ENCODE assay signal across 31 cellular contexts in the genomic region with DNA sequence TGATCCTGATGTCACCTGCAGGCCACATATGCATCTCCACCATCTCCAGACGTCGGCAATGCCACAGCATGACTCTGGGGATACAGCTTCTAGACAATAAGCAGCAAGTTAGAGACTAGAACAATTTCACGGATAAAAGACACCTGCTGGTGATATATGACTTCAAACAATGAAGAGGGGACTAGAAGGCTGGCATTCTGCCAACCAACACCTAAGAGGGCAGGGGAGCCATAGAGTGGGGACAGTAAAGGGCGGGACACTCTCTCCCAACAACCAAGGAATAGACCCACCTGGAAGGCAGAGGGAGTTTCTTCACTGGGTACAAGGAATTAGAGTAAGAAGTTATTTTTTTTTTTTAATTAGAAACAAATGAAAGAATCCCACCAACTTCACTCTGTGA.
DNase-seq lines count a peak whose midpoint lies in the region; TF ChIP-seq lines count a peak whose summit lies in the region.
"Had no signal": no experiment of that assay in that cellular context is flagged by ENCODE, and none has a peak within 500 bp of the region (broad histone marks: within the 10 kb centered on the region; RNA-seq: fewer than 3 reads in every experiment).

No MANE protein-coding gene starts in this region.

- H3K4me3 ChIP-seq in effector memory CD4-positive, alpha-beta T cell (ENCODE audit: insufficient read depth, low read depth, low read length, poor library complexity, severe bottlenecking), result no peak overlapping the region
- H3K4me3 ChIP-seq: adrenal gland, GM12878, left ventricle myocardium inferior, SJCRH30, suprapubic skin, upper lobe of right lung had no signal

- H3K4me1 ChIP-seq in effector memory CD4-positive, alpha-beta T cell (ENCODE audit: control insufficient read depth, insufficient read depth, low read length, poor library complexity, severe bottlenecking), result no peaks in the 10 kb centered on the region
- H3K4me1 ChIP-seq: adrenal gland, left ventricle myocardium inferior, suprapubic skin, upper lobe of right lung had no signal

- DNase-seq in DMS153 treated with DMSO at 0.1 percent for 48 hours (lab: John Stamatoyannopoulos, UW; ENCODE audit: unreplicated experiment), result peak; percentile 3
- DNase-seq in DMS153 (lab: John Stamatoyannopoulos, UW), result no peak
- DNase-seq in NCI-H2029 (lab: John Stamatoyannopoulos, UW), result peak; percentile 17
- DNase-seq in NCI-H748 treated with DMSO at 0.1 percent for 48 hours (lab: John Stamatoyannopoulos, UW), result peak; percentile 72
- no peak for DNase-seq in effector memory CD4-positive, alpha-beta T cell
- no peak for DNase-seq in GF-D8 (lab: John Stamatoyannopoulos, UW)
- no peak for DNase-seq in activated effector memory CD4-positive, alpha-beta T cell treated with Interleukin-2 at 50 U/mL for 16 hours
- DNase-seq: 8988T; activated CD4-positive, alpha-beta memory T cell treated with anti-CD3 and anti-CD28 coated beads, Interleukin-2, amount 10 ng/mL, durations not matched to agents 7 days and 5 days; activated CD8-positive, alpha-beta memory T cell treated with anti-CD3 and anti-CD28 coated beads, Interleukin-2, amount 50 U/mL, for 48 hours; activated naive CD4-positive, alpha-beta T cell treated with anti-CD3 and anti-CD28 coated beads, Interleukin-2, amount 10 ng/mL, durations not matched to agents 7 days and 5 days; adrenal gland; C1 segment of cervical spinal cord; central memory CD4-positive, alpha-beta T cell; cortex of kidney; effector memory CD8-positive, alpha-beta T cell; H7; Karpas-422; left ventricle myocardium inferior; mesenchymal stem cell; NCI-H1930; NCI-H526; small intestine; stimulated activated naive CD4-positive, alpha-beta T cell; SW 1271; upper lobe of right lung had no signal

- H3K9me3 ChIP-seq in effector memory CD4-positive, alpha-beta T cell (ENCODE audit: control insufficient read depth, low read length), result no peaks in the 10 kb centered on the region
- H3K9me3 ChIP-seq: adrenal gland, left ventricle myocardium inferior, SJCRH30, suprapubic skin, upper lobe of right lung had no signal

- no peak overlapping the region for H3K27ac ChIP-seq in effector memory CD4-positive, alpha-beta T cell (ENCODE audit: insufficient read depth, low read length, poor library complexity, severe bottlenecking)
- H3K27ac ChIP-seq: adrenal gland, HL-60, left ventricle myocardium inferior, SJCRH30, suprapubic skin, upper lobe of right lung had no signal

- TF ChIP-seq EP300 in Ishikawa (IDR thresholded peaks at IDR 0.05; ENCODE audit: borderline replicate concordance), result no peak

- H3K27me3 ChIP-seq in effector memory CD4-positive, alpha-beta T cell (replicated peaks; ENCODE audit: control insufficient read depth, insufficient read depth, low read length, poor library complexity, severe bottlenecking), result no peaks in the 10 kb centered on the region
- H3K27me3 ChIP-seq: adrenal gland, SJCRH30, suprapubic skin, upper lobe of right lung had no signal

- H3K36me3 ChIP-seq in effector memory CD4-positive, alpha-beta T cell (ENCODE audit: control insufficient read depth, insufficient read depth, low read length), result no peaks in the 10 kb centered on the region
- H3K36me3 ChIP-seq: adrenal gland, left ventricle myocardium inferior, SJCRH30, suprapubic skin, upper lobe of right lung had no signal

- TF ChIP-seq RAD21 in Ishikawa (IDR thresholded peaks at IDR 0.05; ENCODE audit: low read depth), result no peak

TF ChIP-seq in Ishikawa, 13 proteins besides CTCF, POLR2A, EP300 and RAD21:
- peak; percentile 82 for TF ChIP-seq NFIC (IDR thresholded peaks at IDR 0.05)
- no peak for TF ChIP-seq TAF1 (IDR thresholded peaks at IDR 0.05; ENCODE audit: low read depth)

Comparison
In these comparisons a context has a peak if more than half of its experiments do, and no peak if none do; other contexts are left out.
1. DNase-seq: peak in DMS153 treated with DMSO at 0.1 percent for 48 hours (single experiment), NCI-H2029 (single experiment) and NCI-H748 treated with DMSO at 0.1 percent for 48 hours (single experiment); none in DMS153 (single experiment), effector memory CD4-positive, alpha-beta T cell (0 of 3), GF-D8 (single experiment) and activated effector memory CD4-positive, alpha-beta T cell treated with Interleukin-2 at 50 U/mL for 16 hours (single experiment).